ENCODE assay signal across 8 cellular contexts in genomic region chr9:133160742-133161541, GRCh38. TPM values are rescaled to one million over a fixed set of nuclear protein-coding genes. Genes with fewer than 3 reads are reported as not detected.
DNase-seq lines count a peak whose midpoint lies in the region; ATAC-seq and TF ChIP-seq lines count a peak whose summit lies in the region.

No MANE protein-coding gene starts in this region.

- ATAC-seq in GM21390 (IDR thresholded peaks at IDR 0.05; ENCODE audit: unreplicated experiment) (no peak), HG02759 (IDR thresholded peaks at IDR 0.05; ENCODE audit: unreplicated experiment) (no peak)

- peak overlapping the region; percentile 42 for H3K4me3 ChIP-seq in NB4 (ENCODE audit: low read depth, low read length)
- H3K4me3 ChIP-seq in epithelial cell of esophagus (ENCODE audit: low read length), result no peak overlapping the region

- TF ChIP-seq CTCF in NB4 (IDR thresholded peaks at IDR 0.05; ENCODE audit: low read depth, low read length), result peak; percentile 84
- peak; percentile 79 for TF ChIP-seq CTCF in epithelial cell of esophagus (IDR thresholded peaks at IDR 0.05; ENCODE audit: insufficient read depth, low read depth, low read length, missing control alignments)

- DNase-seq in A172 (ENCODE audit: low spot score), result peak; percentile 60
- DNase-seq in GM03348 (ENCODE audit: low spot score), result peak; percentile 87
- DNase-seq in NB4 (ENCODE audit: low read depth), result peak; percentile 81
- DNase-seq in UCSD-AML1 (lab: John Stamatoyannopoulos, UW; ENCODE audit: unreplicated experiment), result peak; percentile 43
- peak; percentile 69 for DNase-seq in epithelial cell of esophagus (ENCODE audit: low read depth)
- peak; percentile 65 for DNase-seq in myocyte (ENCODE audit: low read depth)

- no peak for TF ChIP-seq POLR2A in NB4 (IDR thresholded peaks at IDR 0.05; ENCODE audit: extremely low read depth, insufficient read length)

RNA-seq across cellular contexts. Expression of gene GBGT1, which starts 2.8 kb away (rescaled TPM):
- total RNA-seq in A172 (2014; rRNA removed; shearing (Covaris generic)), result 0.96 and 3.1 TPM in 2 replicates
- total RNA-seq in myocyte, result 1.4 and 5.9 TPM in 2 replicates
- polyA plus RNA-seq in myocyte (2012), result 0.37 TPM

RNA-seq across cellular contexts. Expression of gene RALGDS, which starts 39.9 kb away (rescaled TPM):
- total RNA-seq in A172 (2014; rRNA removed; shearing (Covaris generic)), result 26.2 and 38.2 TPM in 2 replicates
- 11.3 and 17.6 TPM in 2 replicates for total RNA-seq in myocyte
- polyA plus RNA-seq in myocyte (2012), result 13.4 TPM

RNA-seq across cellular contexts. Expression of gene OBP2B, which starts 48.1 kb away (rescaled TPM):
- total RNA-seq in A172 (2014; rRNA removed; shearing (Covaris generic)), result not detected in 2 replicates
- not detected in 2 replicates for total RNA-seq in myocyte
- polyA plus RNA-seq in myocyte (2012), result not detected
